Comparison of ENCODE assay signal across 1 cellular context in the genomic region with DNA sequence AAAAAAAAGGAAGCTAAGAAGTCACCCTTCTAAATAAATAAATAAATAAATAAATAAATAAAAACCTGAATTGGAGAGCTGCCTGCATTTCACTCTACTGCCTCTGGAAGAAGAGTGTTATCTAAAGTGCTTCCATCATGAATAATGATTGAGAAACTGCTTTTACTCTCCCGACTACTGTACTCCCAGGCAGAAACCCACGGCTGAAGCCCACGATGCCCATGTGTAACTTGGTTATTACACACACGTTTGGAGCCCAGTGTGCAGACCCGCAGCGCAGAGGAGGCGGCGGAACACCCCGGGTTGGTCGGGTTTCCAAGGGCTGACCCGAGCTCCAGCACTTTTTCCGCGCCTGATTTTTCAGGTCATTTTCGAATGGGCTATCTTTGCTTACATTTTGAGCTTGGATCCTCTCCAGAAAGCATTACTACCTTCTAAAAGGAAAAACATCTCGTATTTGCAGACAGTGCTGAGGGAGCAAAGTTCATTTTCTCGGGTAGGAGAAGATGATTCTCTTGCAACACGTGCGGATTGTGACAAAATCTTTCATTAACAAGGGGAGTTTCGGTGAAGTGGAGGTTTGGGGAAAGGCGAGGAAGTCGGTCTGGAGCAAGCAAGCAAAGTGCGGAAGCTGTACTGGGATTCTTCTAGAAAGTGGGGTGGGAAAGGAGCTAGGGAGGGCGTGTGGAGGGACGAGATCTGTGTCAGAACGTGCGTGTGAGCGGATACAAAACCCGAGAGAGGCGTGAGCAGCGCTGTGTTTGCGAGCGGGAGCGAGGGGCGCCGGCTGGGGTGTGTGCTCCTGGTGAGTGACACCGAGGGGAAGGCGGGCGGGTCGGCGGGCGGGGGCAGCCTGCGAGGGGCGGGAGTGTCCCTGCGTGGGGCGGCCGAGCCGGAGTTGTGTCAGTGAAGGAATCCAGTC.
TF ChIP-seq lines count a peak whose summit lies in the region.

A gene with protein sequence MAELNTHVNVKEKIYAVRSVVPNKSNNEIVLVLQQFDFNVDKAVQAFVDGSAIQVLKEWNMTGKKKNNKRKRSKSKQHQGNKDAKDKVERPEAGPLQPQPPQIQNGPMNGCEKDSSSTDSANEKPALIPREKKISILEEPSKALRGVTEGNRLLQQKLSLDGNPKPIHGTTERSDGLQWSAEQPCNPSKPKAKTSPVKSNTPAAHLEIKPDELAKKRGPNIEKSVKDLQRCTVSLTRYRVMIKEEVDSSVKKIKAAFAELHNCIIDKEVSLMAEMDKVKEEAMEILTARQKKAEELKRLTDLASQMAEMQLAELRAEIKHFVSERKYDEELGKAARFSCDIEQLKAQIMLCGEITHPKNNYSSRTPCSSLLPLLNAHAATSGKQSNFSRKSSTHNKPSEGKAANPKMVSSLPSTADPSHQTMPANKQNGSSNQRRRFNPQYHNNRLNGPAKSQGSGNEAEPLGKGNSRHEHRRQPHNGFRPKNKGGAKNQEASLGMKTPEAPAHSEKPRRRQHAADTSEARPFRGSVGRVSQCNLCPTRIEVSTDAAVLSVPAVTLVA (plus strand): TSS at position 897 of the 922 bp plus-strand sequence. CDS start 82,552 bp downstream, outside the sequence.

TF ChIP-seq in HepG2, 621 proteins besides CTCF, POLR2A, EP300 and RAD21 (continued from another document and continues in another):
- TF ChIP-seq ZMYM4 (CRISPR knock-in tag; IDR thresholded peaks at IDR 0.05) (peak; percentile 89), NBN (conservative IDR thresholded peaks at IDR 0.05) (no peak), GTF3A (CRISPR knock-in tag; conservative IDR thresholded peaks at IDR 0.05) (no peak), TCF12 (IDR thresholded peaks at IDR 0.05) (no peak), TCF12 (CRISPR knock-in tag; IDR thresholded peaks at IDR 0.05) (no peak), KDM1A (CRISPR knock-in tag; IDR thresholded peaks at IDR 0.05) (no peak), ZNF616 (CRISPR knock-in tag; IDR thresholded peaks at IDR 0.05; ENCODE audit: low read depth) (no peak), ZNF460 (CRISPR knock-in tag; IDR thresholded peaks at IDR 0.05; ENCODE audit: borderline replicate concordance) (no peak; the same call in 1 of the 2 replicates), HOXA5 (CRISPR knock-in tag; IDR thresholded peaks at IDR 0.05) (no peak), SMYD3 (CRISPR knock-in tag; IDR thresholded peaks at IDR 0.05) (peak; percentile 70; the same call in 1 of the 2 replicates), DPF2 (CRISPR knock-in tag; IDR thresholded peaks at IDR 0.05; ENCODE audit: borderline replicate concordance, low read depth) (no peak; the same call in 1 of the 2 replicates), ATM (IDR thresholded peaks at IDR 0.05; ENCODE audit: borderline replicate concordance) (no peak), ZNF557 (CRISPR knock-in tag; IDR thresholded peaks at IDR 0.05) (no peak), GPN1 (CRISPR knock-in tag; IDR thresholded peaks at IDR 0.05; ENCODE audit: borderline replicate concordance) (no peak), JDP2 (CRISPR knock-in tag; IDR thresholded peaks at IDR 0.05; ENCODE audit: borderline replicate concordance) (no peak), TCF7 (IDR thresholded peaks at IDR 0.05; ENCODE audit: low read depth) (0 out of 2 replicates have a peak, but pooled peaks have one; percentile 21), ZNF264 (CRISPR knock-in tag; IDR thresholded peaks at IDR 0.05) (0 out of 2 replicates have a peak, but pooled peaks have one; percentile 18)
- TF ChIP-seq, protein P1, sequence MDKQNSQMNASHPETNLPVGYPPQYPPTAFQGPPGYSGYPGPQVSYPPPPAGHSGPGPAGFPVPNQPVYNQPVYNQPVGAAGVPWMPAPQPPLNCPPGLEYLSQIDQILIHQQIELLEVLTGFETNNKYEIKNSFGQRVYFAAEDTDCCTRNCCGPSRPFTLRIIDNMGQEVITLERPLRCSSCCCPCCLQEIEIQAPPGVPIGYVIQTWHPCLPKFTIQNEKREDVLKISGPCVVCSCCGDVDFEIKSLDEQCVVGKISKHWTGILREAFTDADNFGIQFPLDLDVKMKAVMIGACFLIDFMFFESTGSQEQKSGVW (CRISPR knock-in tag; IDR thresholded peaks at IDR 0.05; ENCODE audit: borderline replicate concordance) = no peak
- TF ChIP-seq, protein P2, sequence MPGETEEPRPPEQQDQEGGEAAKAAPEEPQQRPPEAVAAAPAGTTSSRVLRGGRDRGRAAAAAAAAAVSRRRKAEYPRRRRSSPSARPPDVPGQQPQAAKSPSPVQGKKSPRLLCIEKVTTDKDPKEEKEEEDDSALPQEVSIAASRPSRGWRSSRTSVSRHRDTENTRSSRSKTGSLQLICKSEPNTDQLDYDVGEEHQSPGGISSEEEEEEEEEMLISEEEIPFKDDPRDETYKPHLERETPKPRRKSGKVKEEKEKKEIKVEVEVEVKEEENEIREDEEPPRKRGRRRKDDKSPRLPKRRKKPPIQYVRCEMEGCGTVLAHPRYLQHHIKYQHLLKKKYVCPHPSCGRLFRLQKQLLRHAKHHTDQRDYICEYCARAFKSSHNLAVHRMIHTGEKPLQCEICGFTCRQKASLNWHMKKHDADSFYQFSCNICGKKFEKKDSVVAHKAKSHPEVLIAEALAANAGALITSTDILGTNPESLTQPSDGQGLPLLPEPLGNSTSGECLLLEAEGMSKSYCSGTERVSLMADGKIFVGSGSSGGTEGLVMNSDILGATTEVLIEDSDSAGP (CRISPR knock-in tag; IDR thresholded peaks at IDR 0.05; ENCODE audit: borderline replicate concordance) = peak; percentile 80; the same call in 1 of the 2 replicates
- TF ChIP-seq, protein P3, sequence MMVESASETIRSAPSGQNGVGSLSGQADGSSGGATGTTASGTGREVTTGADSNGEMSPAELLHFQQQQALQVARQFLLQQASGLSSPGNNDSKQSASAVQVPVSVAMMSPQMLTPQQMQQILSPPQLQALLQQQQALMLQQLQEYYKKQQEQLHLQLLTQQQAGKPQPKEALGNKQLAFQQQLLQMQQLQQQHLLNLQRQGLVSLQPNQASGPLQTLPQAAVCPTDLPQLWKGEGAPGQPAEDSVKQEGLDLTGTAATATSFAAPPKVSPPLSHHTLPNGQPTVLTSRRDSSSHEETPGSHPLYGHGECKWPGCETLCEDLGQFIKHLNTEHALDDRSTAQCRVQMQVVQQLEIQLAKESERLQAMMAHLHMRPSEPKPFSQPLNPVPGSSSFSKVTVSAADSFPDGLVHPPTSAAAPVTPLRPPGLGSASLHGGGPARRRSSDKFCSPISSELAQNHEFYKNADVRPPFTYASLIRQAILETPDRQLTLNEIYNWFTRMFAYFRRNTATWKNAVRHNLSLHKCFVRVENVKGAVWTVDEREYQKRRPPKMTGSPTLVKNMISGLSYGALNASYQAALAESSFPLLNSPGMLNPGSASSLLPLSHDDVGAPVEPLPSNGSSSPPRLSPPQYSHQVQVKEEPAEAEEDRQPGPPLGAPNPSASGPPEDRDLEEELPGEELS (CRISPR knock-in tag; IDR thresholded peaks at IDR 0.05) = no peak
- TF ChIP-seq, protein P4, sequence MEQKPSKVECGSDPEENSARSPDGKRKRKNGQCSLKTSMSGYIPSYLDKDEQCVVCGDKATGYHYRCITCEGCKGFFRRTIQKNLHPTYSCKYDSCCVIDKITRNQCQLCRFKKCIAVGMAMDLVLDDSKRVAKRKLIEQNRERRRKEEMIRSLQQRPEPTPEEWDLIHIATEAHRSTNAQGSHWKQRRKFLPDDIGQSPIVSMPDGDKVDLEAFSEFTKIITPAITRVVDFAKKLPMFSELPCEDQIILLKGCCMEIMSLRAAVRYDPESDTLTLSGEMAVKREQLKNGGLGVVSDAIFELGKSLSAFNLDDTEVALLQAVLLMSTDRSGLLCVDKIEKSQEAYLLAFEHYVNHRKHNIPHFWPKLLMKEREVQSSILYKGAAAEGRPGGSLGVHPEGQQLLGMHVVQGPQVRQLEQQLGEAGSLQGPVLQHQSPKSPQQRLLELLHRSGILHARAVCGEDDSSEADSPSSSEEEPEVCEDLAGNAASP (CRISPR knock-in tag; IDR thresholded peaks at IDR 0.05; ENCODE audit: borderline replicate concordance) = no peak
- TF ChIP-seq, protein P5, sequence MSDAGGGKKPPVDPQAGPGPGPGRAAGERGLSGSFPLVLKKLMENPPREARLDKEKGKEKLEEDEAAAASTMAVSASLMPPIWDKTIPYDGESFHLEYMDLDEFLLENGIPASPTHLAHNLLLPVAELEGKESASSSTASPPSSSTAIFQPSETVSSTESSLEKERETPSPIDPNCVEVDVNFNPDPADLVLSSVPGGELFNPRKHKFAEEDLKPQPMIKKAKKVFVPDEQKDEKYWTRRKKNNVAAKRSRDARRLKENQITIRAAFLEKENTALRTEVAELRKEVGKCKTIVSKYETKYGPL (CRISPR knock-in tag; IDR thresholded peaks at IDR 0.05) = 0 out of 2 replicates have a peak, but pooled peaks have one; percentile 2
- TF ChIP-seq, protein P6, sequence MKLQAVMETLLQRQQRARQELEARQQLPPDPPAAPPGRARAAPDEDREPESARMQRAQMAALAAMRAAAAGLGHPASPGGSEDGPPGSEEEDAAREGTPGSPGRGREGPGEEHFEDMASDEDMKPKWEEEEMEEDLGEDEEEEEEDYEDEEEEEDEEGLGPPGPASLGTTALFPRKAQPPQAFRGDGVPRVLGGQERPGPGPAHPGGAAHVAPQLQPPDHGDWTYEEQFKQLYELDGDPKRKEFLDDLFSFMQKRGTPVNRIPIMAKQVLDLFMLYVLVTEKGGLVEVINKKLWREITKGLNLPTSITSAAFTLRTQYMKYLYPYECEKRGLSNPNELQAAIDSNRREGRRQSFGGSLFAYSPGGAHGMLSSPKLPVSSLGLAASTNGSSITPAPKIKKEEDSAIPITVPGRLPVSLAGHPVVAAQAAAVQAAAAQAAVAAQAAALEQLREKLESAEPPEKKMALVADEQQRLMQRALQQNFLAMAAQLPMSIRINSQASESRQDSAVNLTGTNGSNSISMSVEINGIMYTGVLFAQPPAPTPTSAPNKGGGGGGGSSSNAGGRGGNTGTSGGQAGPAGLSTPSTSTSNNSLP (IDR thresholded peaks at IDR 0.05; ENCODE audit: low read depth, low read length) = peak; percentile 65; the same call in 1 of the 2 replicates
- TF ChIP-seq, protein P7, sequence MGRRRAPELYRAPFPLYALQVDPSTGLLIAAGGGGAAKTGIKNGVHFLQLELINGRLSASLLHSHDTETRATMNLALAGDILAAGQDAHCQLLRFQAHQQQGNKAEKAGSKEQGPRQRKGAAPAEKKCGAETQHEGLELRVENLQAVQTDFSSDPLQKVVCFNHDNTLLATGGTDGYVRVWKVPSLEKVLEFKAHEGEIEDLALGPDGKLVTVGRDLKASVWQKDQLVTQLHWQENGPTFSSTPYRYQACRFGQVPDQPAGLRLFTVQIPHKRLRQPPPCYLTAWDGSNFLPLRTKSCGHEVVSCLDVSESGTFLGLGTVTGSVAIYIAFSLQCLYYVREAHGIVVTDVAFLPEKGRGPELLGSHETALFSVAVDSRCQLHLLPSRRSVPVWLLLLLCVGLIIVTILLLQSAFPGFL (CRISPR knock-in tag; IDR thresholded peaks at IDR 0.05) = no peak
- TF ChIP-seq, protein P8, sequence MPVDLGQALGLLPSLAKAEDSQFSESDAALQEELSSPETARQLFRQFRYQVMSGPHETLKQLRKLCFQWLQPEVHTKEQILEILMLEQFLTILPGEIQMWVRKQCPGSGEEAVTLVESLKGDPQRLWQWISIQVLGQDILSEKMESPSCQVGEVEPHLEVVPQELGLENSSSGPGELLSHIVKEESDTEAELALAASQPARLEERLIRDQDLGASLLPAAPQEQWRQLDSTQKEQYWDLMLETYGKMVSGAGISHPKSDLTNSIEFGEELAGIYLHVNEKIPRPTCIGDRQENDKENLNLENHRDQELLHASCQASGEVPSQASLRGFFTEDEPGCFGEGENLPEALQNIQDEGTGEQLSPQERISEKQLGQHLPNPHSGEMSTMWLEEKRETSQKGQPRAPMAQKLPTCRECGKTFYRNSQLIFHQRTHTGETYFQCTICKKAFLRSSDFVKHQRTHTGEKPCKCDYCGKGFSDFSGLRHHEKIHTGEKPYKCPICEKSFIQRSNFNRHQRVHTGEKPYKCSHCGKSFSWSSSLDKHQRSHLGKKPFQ (CRISPR knock-in tag; IDR thresholded peaks at IDR 0.05; ENCODE audit: insufficient replicate concordance) = no peak
- TF ChIP-seq, protein P9, sequence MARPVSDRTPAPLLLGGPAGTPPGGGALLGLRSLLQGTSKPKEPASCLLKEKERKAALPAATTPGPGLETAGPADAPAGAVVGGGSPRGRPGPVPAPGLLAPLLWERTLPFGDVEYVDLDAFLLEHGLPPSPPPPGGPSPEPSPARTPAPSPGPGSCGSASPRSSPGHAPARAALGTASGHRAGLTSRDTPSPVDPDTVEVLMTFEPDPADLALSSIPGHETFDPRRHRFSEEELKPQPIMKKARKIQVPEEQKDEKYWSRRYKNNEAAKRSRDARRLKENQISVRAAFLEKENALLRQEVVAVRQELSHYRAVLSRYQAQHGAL (CRISPR knock-in tag; IDR thresholded peaks at IDR 0.05; ENCODE audit: not compliant biosample characterization) = peak; percentile 55
- TF ChIP-seq, protein P10, sequence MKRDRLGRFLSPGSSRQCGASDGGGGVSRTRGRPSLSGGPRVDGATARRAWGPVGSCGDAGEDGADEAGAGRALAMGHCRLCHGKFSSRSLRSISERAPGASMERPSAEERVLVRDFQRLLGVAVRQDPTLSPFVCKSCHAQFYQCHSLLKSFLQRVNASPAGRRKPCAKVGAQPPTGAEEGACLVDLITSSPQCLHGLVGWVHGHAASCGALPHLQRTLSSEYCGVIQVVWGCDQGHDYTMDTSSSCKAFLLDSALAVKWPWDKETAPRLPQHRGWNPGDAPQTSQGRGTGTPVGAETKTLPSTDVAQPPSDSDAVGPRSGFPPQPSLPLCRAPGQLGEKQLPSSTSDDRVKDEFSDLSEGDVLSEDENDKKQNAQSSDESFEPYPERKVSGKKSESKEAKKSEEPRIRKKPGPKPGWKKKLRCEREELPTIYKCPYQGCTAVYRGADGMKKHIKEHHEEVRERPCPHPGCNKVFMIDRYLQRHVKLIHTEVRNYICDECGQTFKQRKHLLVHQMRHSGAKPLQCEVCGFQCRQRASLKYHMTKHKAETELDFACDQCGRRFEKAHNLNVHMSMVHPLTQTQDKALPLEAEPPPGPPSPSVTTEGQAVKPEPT (CRISPR knock-in tag; IDR thresholded peaks at IDR 0.05; ENCODE audit: low read depth) = 0 out of 2 replicates have a peak, but pooled peaks have one; percentile 32
- TF ChIP-seq, protein P11, sequence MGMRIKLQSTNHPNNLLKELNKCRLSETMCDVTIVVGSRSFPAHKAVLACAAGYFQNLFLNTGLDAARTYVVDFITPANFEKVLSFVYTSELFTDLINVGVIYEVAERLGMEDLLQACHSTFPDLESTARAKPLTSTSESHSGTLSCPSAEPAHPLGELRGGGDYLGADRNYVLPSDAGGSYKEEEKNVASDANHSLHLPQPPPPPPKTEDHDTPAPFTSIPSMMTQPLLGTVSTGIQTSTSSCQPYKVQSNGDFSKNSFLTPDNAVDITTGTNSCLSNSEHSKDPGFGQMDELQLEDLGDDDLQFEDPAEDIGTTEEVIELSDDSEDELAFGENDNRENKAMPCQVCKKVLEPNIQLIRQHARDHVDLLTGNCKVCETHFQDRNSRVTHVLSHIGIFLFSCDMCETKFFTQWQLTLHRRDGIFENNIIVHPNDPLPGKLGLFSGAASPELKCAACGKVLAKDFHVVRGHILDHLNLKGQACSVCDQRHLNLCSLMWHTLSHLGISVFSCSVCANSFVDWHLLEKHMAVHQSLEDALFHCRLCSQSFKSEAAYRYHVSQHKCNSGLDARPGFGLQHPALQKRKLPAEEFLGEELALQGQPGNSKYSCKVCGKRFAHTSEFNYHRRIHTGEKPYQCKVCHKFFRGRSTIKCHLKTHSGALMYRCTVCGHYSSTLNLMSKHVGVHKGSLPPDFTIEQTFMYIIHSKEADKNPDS (CRISPR knock-in tag; IDR thresholded peaks at IDR 0.05) = peak; percentile 89; the same call in 1 of the 2 replicates
